Comparison of ENCODE assay signal across 25 cellular contexts in genomic region chr7:114886241-114886640, GRCh38.
"Had no signal": no experiment of that assay in that cellular context is flagged by ENCODE, and none has a peak within 500 bp of the region (broad histone marks: within the 10 kb centered on the region; RNA-seq: fewer than 3 reads in every experiment).

No MANE protein-coding gene starts in this region.

- DNase-seq: activated B cell treated with CpG ODN at 0.5 μM for 24 hours; activated CD4-positive, alpha-beta T cell treated with anti-CD3 and anti-CD28 coated beads for 48 hours; activated CD8-positive, alpha-beta T cell treated with anti-CD3 and anti-CD28 coated beads, Interleukin-2, amount 10 ng/mL, durations not matched to agents 7 days and 5 days; activated naive CD4-positive, alpha-beta T cell treated with Interleukin-2 at 50 U/mL for 16 hours; activated naive CD8-positive, alpha-beta T cell treated with anti-CD3 and anti-CD28 coated beads, Interleukin-2, amount 10 ng/mL, durations not matched to agents 7 days and 5 days; activated T-cell treated with anti-CD3 and anti-CD28 coated beads, Interleukin-2, amount 50 U/mL, for 1 hour; amniotic stem cell; hippocampal formation; left lung; naive thymus-derived CD4-positive, alpha-beta T cell; occipital lobe; right lobe of liver; small intestine; stimulated activated CD4-positive, alpha-beta T cell treated with anti-CD3 and anti-CD28 coated beads, Interleukin-15, amount 100 ng/mL, for 24 hours; stomach; T1000 had no signal

- H3K4me3 ChIP-seq: breast epithelium, coronary artery, esophagus muscularis mucosa, left lung, lung, right lobe of liver, stomach, suprapubic skin, tibial nerve had no signal

- H3K4me1 Mint-ChIP-seq: central memory CD8-positive, alpha-beta T cell; neural crest cell had no signal

- H3K27me3 ChIP-seq: breast epithelium, esophagus muscularis mucosa, left lung, right lobe of liver, stomach, suprapubic skin, tibial nerve had no signal

- H3K27ac Mint-ChIP-seq: activated B cell treated with CpG ODN at 0.5 μM for 24 hours; activated CD8-positive, alpha-beta T cell treated with anti-CD3 and anti-CD28 coated beads, Interleukin-2, amount 10 ng/mL, durations not matched to agents 7 days and 5 days; activated naive CD8-positive, alpha-beta T cell treated with anti-CD3 and anti-CD28 coated beads, Interleukin-2, amount 10 ng/mL, durations not matched to agents 7 days and 5 days; naive thymus-derived CD4-positive, alpha-beta T cell; stimulated activated memory B cell treated with anti-CD40 and anti-IgM and Interleukin-4, amounts not matched to agents 10 μg/mL and 1 μg/mL and 100 μg/mL, for 72 hours had no signal

- H3K36me3 Mint-ChIP-seq: activated naive CD8-positive, alpha-beta T cell treated with anti-CD3 and anti-CD28 coated beads, Interleukin-2, amount 10 ng/mL, durations not matched to agents 7 days and 5 days had no signal

- H3K27ac ChIP-seq: breast epithelium, coronary artery, esophagus muscularis mucosa, left lung, right lobe of liver, stomach, suprapubic skin, tibial nerve had no signal

- H3K36me3 ChIP-seq: breast epithelium, esophagus muscularis mucosa, left lung, right lobe of liver, stomach, suprapubic skin, tibial nerve had no signal

- H3K9me3 Mint-ChIP-seq: neural crest cell had no signal

- H3K27me3 Mint-ChIP-seq: activated B cell treated with CpG ODN at 0.5 μM for 24 hours; activated naive CD8-positive, alpha-beta T cell treated with anti-CD3 and anti-CD28 coated beads, Interleukin-2, amount 10 ng/mL, durations not matched to agents 7 days and 5 days; central memory CD8-positive, alpha-beta T cell; naive thymus-derived CD4-positive, alpha-beta T cell; stimulated activated memory B cell treated with anti-CD40 and anti-IgM and Interleukin-4, amounts not matched to agents 10 μg/mL and 1 μg/mL and 100 μg/mL, for 72 hours had no signal

- H3K4me1 ChIP-seq: breast epithelium, esophagus muscularis mucosa, right lobe of liver, stomach, suprapubic skin, tibial nerve had no signal

- ATAC-seq: activated CD8-positive, alpha-beta T cell treated with anti-CD3 and anti-CD28 coated beads, Interleukin-2, amount 10 ng/mL, durations not matched to agents 7 days and 5 days; left lung; naive thymus-derived CD4-positive, alpha-beta T cell; right lobe of liver; stimulated activated memory B cell treated with anti-CD40 and anti-IgM and Interleukin-4, amounts not matched to agents 10 μg/mL and 1 μg/mL and 100 μg/mL, for 72 hours had no signal

- H3K9me3 ChIP-seq: breast epithelium, esophagus muscularis mucosa, left lung, right lobe of liver, stomach, suprapubic skin, tibial nerve had no signal

- H3K4me3 Mint-ChIP-seq: activated B cell treated with CpG ODN at 0.5 μM for 24 hours; activated CD8-positive, alpha-beta T cell treated with anti-CD3 and anti-CD28 coated beads, Interleukin-2, amount 10 ng/mL, durations not matched to agents 7 days and 5 days; activated naive CD8-positive, alpha-beta T cell treated with anti-CD3 and anti-CD28 coated beads, Interleukin-2, amount 10 ng/mL, durations not matched to agents 7 days and 5 days; central memory CD8-positive, alpha-beta T cell; naive thymus-derived CD4-positive, alpha-beta T cell; neural crest cell; stimulated activated memory B cell treated with anti-CD40 and anti-IgM and Interleukin-4, amounts not matched to agents 10 μg/mL and 1 μg/mL and 100 μg/mL, for 72 hours had no signal
